Comparison of ENCODE assay signal across 20 cellular contexts in the genomic region with DNA sequence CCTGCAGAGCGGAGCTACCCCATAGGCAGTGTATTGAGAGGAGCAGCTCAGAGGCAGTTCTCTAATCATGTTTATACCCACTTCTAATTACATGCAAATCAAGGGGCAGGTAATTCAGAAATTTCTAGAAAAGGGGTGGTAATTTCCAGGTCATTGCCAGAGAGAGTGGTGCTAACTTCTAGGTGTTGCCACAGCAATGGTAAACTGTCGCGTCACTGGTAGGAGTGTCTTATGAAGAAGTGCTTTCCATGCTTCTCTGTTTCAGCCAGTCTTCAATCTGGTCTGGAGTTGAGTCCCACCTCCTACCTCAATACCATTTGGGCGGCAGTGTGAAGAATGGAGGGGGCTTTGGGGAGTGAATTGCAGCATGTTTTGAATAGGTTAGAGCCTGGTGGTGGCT. TPM values are rescaled to one million over a fixed set of nuclear protein-coding genes. Genes with fewer than 3 reads are reported as not detected.
DNase-seq lines count a peak whose midpoint lies in the region; ATAC-seq, FAIRE-seq and TF ChIP-seq lines count a peak whose summit lies in the region.
"Had no signal": no experiment of that assay in that cellular context is flagged by ENCODE, and none has a peak within 500 bp of the region (broad histone marks: within the 10 kb centered on the region; RNA-seq: fewer than 3 reads in every experiment).

No MANE protein-coding gene starts in this region.

- H2AFZ ChIP-seq in K562 (ENCODE audit: low read depth, low read length) = peak overlapping the region; percentile 65

- peak overlapping the region; percentile 61 for H3K27ac ChIP-seq in KOPT-K1 (ENCODE audit: low read depth, low read length, poor library complexity, severe bottlenecking)
- peak overlapping the region; percentile 67; the same call in 2 of the 3 replicates for H3K27ac ChIP-seq in K562 (ENCODE audit: extremely low read depth, low read depth, low read length)
- H3K27ac ChIP-seq in psoas muscle = no peak overlapping the region
- H3K27ac ChIP-seq: right atrium auricular region, upper lobe of left lung had no signal

- H3K36me3 ChIP-seq in KOPT-K1 (ENCODE audit: insufficient read depth, low read length) (no peaks in the 10 kb centered on the region), K562 (ENCODE audit: control insufficient read depth, insufficient read depth, low read length) (no peaks in the 10 kb centered on the region), psoas muscle (ENCODE audit: insufficient read depth in 1 of 2, low read depth in 1 of 2) (no peaks in the 10 kb centered on the region)
- H3K36me3 ChIP-seq: right atrium auricular region, upper lobe of left lung had no signal

- DNase-seq in activated T-cell treated with anti-CD3 and anti-CD28 coated beads, Interleukin-2, amount 50 U/mL, for 72 hours = no peak
- DNase-seq in activated T-cell treated with anti-CD3 and anti-CD28 coated beads, Interleukin-2, amount 50 U/mL, for 48 hours = no peak
- peak in 1 of 4 experiments; percentile 56 for DNase-seq in K562 (ENCODE audit: extremely low read depth in 1 of 4, low spot score in 3 of 4)
- DNase-seq in stimulated activated effector memory CD8-positive, alpha-beta T cell treated with anti-CD3 and anti-CD28 coated beads, Interleukin-12 subunit alpha, Interleukin-12 subunit beta, amount 100 ng/mL, for 72 hours (ENCODE audit: low spot score in 2 of 2) = no peak
- DNase-seq in psoas muscle = no peak
- DNase-seq in iPS-NIHi11 (ENCODE audit: low spot score) = no peak
- DNase-seq: activated naive CD8-positive, alpha-beta T cell treated with anti-CD3 and anti-CD28 coated beads, Interleukin-2, amount 10 ng/mL, durations not matched to agents 7 days and 5 days; dermis blood vessel endothelial cell; NCI-H2081; NCI-H510A treated with DMSO at 0.1 percent for 48 hours; SW 1271; upper lobe of left lung had no signal

- H3K27me3 Mint-ChIP-seq in activated T-cell treated with anti-CD3 and anti-CD28 coated beads, Interleukin-2, amount 50 U/mL, for 72 hours (ENCODE audit: low read depth) = peaks cover 8% of the 10 kb centered on the region
- H3K27me3 Mint-ChIP-seq: activated naive CD8-positive, alpha-beta T cell treated with anti-CD3 and anti-CD28 coated beads, Interleukin-2, amount 10 ng/mL, durations not matched to agents 7 days and 5 days had no signal

- TF ChIP-seq CTCF in K562 (IDR thresholded peaks at IDR 0.05 in 2 of 3, conservative IDR thresholded peaks at IDR 0.05 in 1 of 3; ENCODE audit: insufficient read depth in 2 of 3, low read depth in 1 of 3, low read length in 3 of 3) (no peak), psoas muscle (IDR thresholded peaks at IDR 0.05) (no peak)

- BruUV-seq in K562 (replicated peaks; lab: Mats Ljungman, UMichigan) = no TSS peak

- H3K4me1 Mint-ChIP-seq in activated T-cell treated with anti-CD3 and anti-CD28 coated beads, Interleukin-2, amount 50 U/mL, for 72 hours (ENCODE audit: low read depth) = peaks cover 74% of the 10 kb centered on the region
- H3K4me1 Mint-ChIP-seq in stimulated activated effector memory CD8-positive, alpha-beta T cell treated with anti-CD3 and anti-CD28 coated beads, Interleukin-12 subunit alpha, Interleukin-12 subunit beta, amount 100 ng/mL, for 72 hours = peaks cover 52% of the 10 kb centered on the region

- H3K36me3 Mint-ChIP-seq in activated T-cell treated with anti-CD3 and anti-CD28 coated beads, Interleukin-2, amount 50 U/mL, for 72 hours (ENCODE audit: insufficient read depth in 2 of 2) = peaks cover 0 to 4% of the 10 kb centered on the region in 2 donors
- peaks cover 5% of the 10 kb centered on the region for H3K36me3 Mint-ChIP-seq in stimulated activated effector memory CD8-positive, alpha-beta T cell treated with anti-CD3 and anti-CD28 coated beads, Interleukin-12 subunit alpha, Interleukin-12 subunit beta, amount 100 ng/mL, for 72 hours

- H3K4me1 ChIP-seq in K562 (replicated peaks in 1 of 2; ENCODE audit: control insufficient read depth in 2 of 2, insufficient read depth in 2 of 2, low read length in 2 of 2) (peaks cover 7 to 46% of the 10 kb centered on the region in 2 experiments; a peak in 4 of 5 replicates), psoas muscle (peaks cover 12% of the 10 kb centered on the region)

- ATAC-seq in activated T-cell treated with anti-CD3 and anti-CD28 coated beads, Interleukin-2, amount 50 U/mL, for 72 hours (replicated peaks in 1 of 2) = no peak
- ATAC-seq in K562 (peak; percentile 38), psoas muscle (no peak), HG02759 (IDR thresholded peaks at IDR 0.05; ENCODE audit: unreplicated experiment) (no peak)
- ATAC-seq in stimulated activated effector memory CD8-positive, alpha-beta T cell treated with anti-CD3 and anti-CD28 coated beads, Interleukin-12 subunit alpha, Interleukin-12 subunit beta, amount 100 ng/mL, for 72 hours = no peak
- ATAC-seq: HepG2 had no signal

- no peak for TF ChIP-seq RAD21 in K562 (CRISPR knock-in tag; conservative IDR thresholded peaks at IDR 0.05 in 1 of 2, IDR thresholded peaks at IDR 0.05 in 1 of 2)

- intact Hi-C loops in K562 (cut with micrococcal nuclease) = no loop called here
- intact Hi-C loops in psoas muscle (cut with DNase I) = no loop called here

- peaks cover 3 to 4% of the 10 kb centered on the region in 2 donors for H3K9me3 Mint-ChIP-seq in activated T-cell treated with anti-CD3 and anti-CD28 coated beads, Interleukin-2, amount 50 U/mL, for 72 hours
- H3K9me3 Mint-ChIP-seq in stimulated activated effector memory CD8-positive, alpha-beta T cell treated with anti-CD3 and anti-CD28 coated beads, Interleukin-12 subunit alpha, Interleukin-12 subunit beta, amount 100 ng/mL, for 72 hours = no peaks in the 10 kb centered on the region
- H3K9me3 Mint-ChIP-seq: neural crest cell had no signal

- H3K4me3 ChIP-seq in K562 (no peak overlapping the region), psoas muscle (no peak overlapping the region)
- H3K4me3 ChIP-seq: right atrium auricular region, upper lobe of left lung had no signal

- peak overlapping the region in 1 of 2 experiments; percentile 53; a peak in 1 of 4 replicates for H3K9ac ChIP-seq in K562 (ENCODE audit: insufficient read depth in 1 of 2, low read depth in 2 of 2, low read length in 2 of 2)

- H3K27ac Mint-ChIP-seq in activated T-cell treated with anti-CD3 and anti-CD28 coated beads, Interleukin-2, amount 50 U/mL, for 72 hours = peak overlapping the region; percentile 7
- H3K27ac Mint-ChIP-seq in stimulated activated effector memory CD8-positive, alpha-beta T cell treated with anti-CD3 and anti-CD28 coated beads, Interleukin-12 subunit alpha, Interleukin-12 subunit beta, amount 100 ng/mL, for 72 hours = peak overlapping the region; percentile 67
- H3K27ac Mint-ChIP-seq: activated naive CD8-positive, alpha-beta T cell treated with anti-CD3 and anti-CD28 coated beads, Interleukin-2, amount 10 ng/mL, durations not matched to agents 7 days and 5 days had no signal

- H3K27me3 ChIP-seq in K562 (ENCODE audit: control insufficient read depth in 2 of 2, insufficient read depth in 2 of 2, low read length in 2 of 2) (no peaks in the 10 kb centered on the region), psoas muscle (ENCODE audit: insufficient read depth in 3 of 3, low read length in 2 of 3) (no peaks in the 10 kb centered on the region)
- H3K27me3 ChIP-seq: right atrium auricular region, upper lobe of left lung had no signal

- no peak overlapping the region for H3K4me2 ChIP-seq in K562 (ENCODE audit: insufficient read depth, low read length)

- no peaks in the 10 kb centered on the region for H3K9me1 ChIP-seq in K562 (ENCODE audit: control insufficient read depth, insufficient read depth, low read length)

- in situ Hi-C loops in K562 (cut with MboI) = no loop called here

- POLR2A ChIA-PET in K562 (lab: Yijun Ruan, JAX) = interaction anchor here (0.8 to 2.4 kb wide), 3 partner anchors 9 to 12 kb away, joined by 3 to 9 read pairs (median 4); partner anchors contain the start of gene AMN1

- H3K79me2 ChIP-seq in K562 (ENCODE audit: control insufficient read depth, insufficient read depth, low read length) = no peaks in the 10 kb centered on the region

- WGBS in K562 (ENCODE audit: insufficient coverage, low coverage, missing lambda C conversion rate) = 47% methylated on average over 4 of the region's 4 CpGs
- 73 to 87% (median 86%) methylated on average over 4 of the region's 4 CpGs for WGBS in psoas muscle, 3 donors

- FAIRE-seq in K562 (lab: Jason Lieb, UNC) = peak; percentile 40
- FAIRE-seq: bronchial epithelial cell, frontal cortex, H54, HepG2 had no signal

- no peak for TF ChIP-seq EP300 in K562 (IDR thresholded peaks at IDR 0.05; ENCODE audit: low read length)

- TF ChIP-seq POLR2A in K562 (conservative IDR thresholded peaks at IDR 0.05) = no peak

- H3K4me3 Mint-ChIP-seq in activated T-cell treated with anti-CD3 and anti-CD28 coated beads, Interleukin-2, amount 50 U/mL, for 72 hours = peak overlapping the region; percentile 43 to 58
- no peak overlapping the region for H3K4me3 Mint-ChIP-seq in stimulated activated effector memory CD8-positive, alpha-beta T cell treated with anti-CD3 and anti-CD28 coated beads, Interleukin-12 subunit alpha, Interleukin-12 subunit beta, amount 100 ng/mL, for 72 hours
- H3K4me3 Mint-ChIP-seq: activated naive CD8-positive, alpha-beta T cell treated with anti-CD3 and anti-CD28 coated beads, Interleukin-2, amount 10 ng/mL, durations not matched to agents 7 days and 5 days; neural crest cell had no signal

- CTCF ChIA-PET in K562 (lab: Yijun Ruan, JAX; ENCODE audit: low intra/inter-chr PET ratio) = no interaction called here

- H4K20me1 ChIP-seq in K562 (replicated peaks; ENCODE audit: control insufficient read depth, insufficient read depth, low read length) = no peaks in the 10 kb centered on the region

- H3K9me3 ChIP-seq in KOPT-K1 (ENCODE audit: insufficient read depth, low read length, poor library complexity, severe bottlenecking) = peaks cover 6% of the 10 kb centered on the region
- H3K9me3 ChIP-seq in K562 (replicated peaks; ENCODE audit: control insufficient read depth, insufficient read depth, low read depth, low read length) = no peaks in the 10 kb centered on the region
- H3K9me3 ChIP-seq in psoas muscle = no peaks in the 10 kb centered on the region
- H3K9me3 ChIP-seq: upper lobe of left lung had no signal

RNA-seq across cellular contexts. Expression of gene AMN1, which starts 8.5 kb away (rescaled TPM):
- 1 to 10 TPM; 4.2 to 4.5 TPM for total RNA-seq in activated T-cell treated with anti-CD3 and anti-CD28 coated beads, Interleukin-2, amount 50 U/mL, for 72 hours
- 13.1 and 20.6 TPM in 2 replicates for total RNA-seq in K562 (2011; cell fraction: chromatin; rRNA removed; ENCODE audit: low replicate concordance)
- total RNA-seq in K562 (2011; cell fraction: nucleolus; rRNA removed) = 7.5 and 9.8 TPM in 2 replicates
- total RNA-seq in K562 (2011; cell fraction: nucleoplasm; rRNA removed) = 12.9 and 18.0 TPM in 2 replicates
- total RNA-seq in K562 (2014; rRNA removed) = 5.2 and 6.1 TPM in 2 replicates
- 10.3 and 12.4 TPM in 2 replicates for total RNA-seq in K562 (2014; rRNA removed; fragmentation: Illumina TruSeq; extraction: Trizol)
- total RNA-seq in K562 (2015; rRNA removed; fragmentation: Illumina TruSeq; extraction: Trizol) = 7.5 and 7.9 TPM in 2 replicates
- total RNA-seq in K562 (2021) = 5.4 and 8.8 TPM in 2 replicates
- 25.8 and 26.6 TPM in 2 replicates for polyA plus RNA-seq in K562 (2011; rRNA removed)
- 6.7 and 21.0 TPM in 2 replicates for polyA plus RNA-seq in K562 (2011; cell fraction: cytosol; rRNA removed)
- 10.9 and 20.0 TPM in 2 replicates for polyA plus RNA-seq in K562 (2011; cell fraction: nucleus; rRNA removed)
- polyA plus RNA-seq in K562 (2012) = 6.8 and 13.1 TPM in 2 replicates
- 11.4 and 13.3 TPM in 2 replicates for polyA plus RNA-seq in K562 (2014; fragmentation: Illumina TruSeq; extraction: Trizol)
- polyA plus RNA-seq in K562 (2014; fragmentation: Nextera tagmentation; extraction: Ambion mirVana) = 10 to 100 TPM; 26.9 to 27.6 TPM
- polyA plus RNA-seq in K562 (2014; rRNA removed) = 12.8 and 13.0 TPM in 2 replicates
- 18.5 and 19.7 TPM in 2 replicates for polyA minus RNA-seq in K562 (2011; rRNA and poly(A)+ RNA removed)
- 5.2 and 7.9 TPM in 2 replicates for polyA minus RNA-seq in K562 (2011; cell fraction: cytosol; rRNA and poly(A)+ RNA removed)
- polyA minus RNA-seq in K562 (2011; cell fraction: nucleus; rRNA and poly(A)+ RNA removed) = 3.0 and 9.9 TPM in 2 replicates
- 10 to 100 TPM; 10.4 to 19.8 (median 12.8) TPM for total RNA-seq in psoas muscle
- polyA plus RNA-seq in psoas muscle = 10 to 100 TPM; 12.6 to 30.0 (median 13.9) TPM
